8 cellular contexts compared by ENCODE assay signal in the genomic region with DNA sequence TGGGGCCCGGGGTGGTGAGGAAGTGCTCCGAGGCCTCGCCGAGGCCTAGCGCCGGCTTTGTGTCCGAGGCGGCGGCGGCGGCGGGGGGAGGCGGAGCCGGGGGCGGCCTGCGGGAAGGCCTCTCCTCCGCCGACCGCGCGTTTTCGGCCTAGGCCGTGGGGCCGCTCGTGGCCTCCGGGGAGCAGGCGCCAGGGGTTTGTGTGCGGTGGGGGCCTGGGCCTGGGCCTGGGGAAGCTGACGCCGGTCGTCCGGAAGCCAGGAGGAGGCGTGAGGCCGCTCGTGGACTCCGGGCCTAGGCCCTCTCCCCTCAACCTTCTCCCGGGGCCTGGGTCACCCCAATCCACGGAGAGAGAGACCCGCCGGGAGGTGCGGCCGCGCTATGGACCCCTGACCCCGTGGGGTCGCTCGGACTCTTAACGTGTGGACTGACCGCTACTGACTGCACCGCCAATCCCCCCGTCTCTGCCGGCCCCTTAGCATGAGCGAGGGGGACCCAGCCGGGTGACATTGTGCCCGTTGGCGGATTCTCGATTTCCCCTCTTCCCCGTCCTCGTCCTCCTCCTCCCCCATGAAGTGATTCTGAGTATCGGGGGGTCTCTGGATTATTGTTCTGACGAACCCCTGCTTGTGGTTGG. TPM values are rescaled to one million over a fixed set of nuclear protein-coding genes. Genes with fewer than 3 reads are reported as not detected.
DNase-seq lines count a peak whose midpoint lies in the region; ATAC-seq and TF ChIP-seq lines count a peak whose summit lies in the region.

No MANE protein-coding gene starts in this region.

- no peaks in the 10 kb centered on the region for H3K27me3 Mint-ChIP-seq in MCF 10A (ENCODE audit: insufficient read depth, unreplicated experiment)

- H3K9me3 Mint-ChIP-seq in MCF 10A (ENCODE audit: unreplicated experiment), result no peaks in the 10 kb centered on the region

- H3K36me3 Mint-ChIP-seq in MCF 10A (ENCODE audit: insufficient read depth, unreplicated experiment), result peaks cover 33% of the 10 kb centered on the region

- TF ChIP-seq CTCF in MCF 10A (IDR thresholded peaks at IDR 0.05; ENCODE audit: unreplicated experiment), result no peak
- no peak for TF ChIP-seq CTCF in kidney epithelial cell (IDR thresholded peaks at IDR 0.05; ENCODE audit: insufficient read depth, low read length, poor library complexity, severe bottlenecking)

- no TSS peak for BruUV-seq in MCF 10A (replicated peaks; lab: Mats Ljungman, UMichigan)

- peaks cover 11% of the 10 kb centered on the region for H3K4me1 Mint-ChIP-seq in MCF 10A (ENCODE audit: insufficient read depth, unreplicated experiment)

- peak; percentile 28 for ATAC-seq in HG03066 (IDR thresholded peaks at IDR 0.05; ENCODE audit: low read depth, unreplicated experiment)

- H3K4me3 Mint-ChIP-seq in MCF 10A (ENCODE audit: unreplicated experiment), result peak overlapping the region; percentile 95

- intact Hi-C loops in MCF 10A (cut with micrococcal nuclease), result loop anchor here (1.0 kb wide), 1 partner anchor 23 kb away; no protein-coding TSS in a partner anchor

- peak overlapping the region; percentile 100 for H3K27ac Mint-ChIP-seq in MCF 10A (ENCODE audit: low read depth, unreplicated experiment)

- DNase-seq in NCI-H345 (lab: John Stamatoyannopoulos, UW), result peak; percentile 34
- DNase-seq in NCI-H345 treated with DMSO at 0.1 percent for 48 hours (lab: John Stamatoyannopoulos, UW; ENCODE audit: unreplicated experiment), result no peak
- peak; percentile 16 for DNase-seq in T follicular helper cell (ENCODE audit: low read depth)
- peak; percentile 30 for DNase-seq in MCF 10A (ENCODE audit: unreplicated experiment)
- no peak for DNase-seq in kidney epithelial cell (ENCODE audit: low read depth)
- peak; percentile 53 to 63 for DNase-seq in stimulated activated CD4-positive, alpha-beta T cell treated with anti-CD3 and anti-CD28 coated beads, Interleukin-2, amount 100 ng/mL, for 24 hours
- DNase-seq in NCI-H2107 (lab: John Stamatoyannopoulos, UW), result no peak

- no peaks in the 10 kb centered on the region for H3K27me3 ChIP-seq in kidney epithelial cell (ENCODE audit: control insufficient read depth, insufficient read depth, low read length)

- POLR2A ChIA-PET in MCF 10A (lab: Yijun Ruan, JAX), result interaction anchor here (0.7 to 6.5 kb wide), 11 partner anchors 9 to 900 kb away, joined by 3 to 66 read pairs (median 4); no protein-coding TSS in a partner anchor

- CTCF ChIA-PET in MCF 10A (lab: Yijun Ruan, JAX), result interaction anchor here (0.5 to 1.3 kb wide), 5 partner anchors 13 to 592 kb away, joined by 3 to 12 read pairs (median 4); no protein-coding TSS in a partner anchor

- H3K36me3 ChIP-seq in kidney epithelial cell (ENCODE audit: control insufficient read depth, insufficient read depth, low read length), result no peaks in the 10 kb centered on the region

- H3K4me3 ChIP-seq in kidney epithelial cell (ENCODE audit: low read depth, low read length), result peak overlapping the region; percentile 74

RNA-seq across cellular contexts. Expression of a gene that starts 0.6 kb away (rescaled TPM):
- 50.1 and 57.3 TPM in 2 replicates for total RNA-seq in MCF 10A (2022)
- 48.1 and 52.3 TPM in 2 replicates for total RNA-seq in kidney epithelial cell

Comparison
In these comparisons a context has a peak if more than half of its experiments do, and no peak if none do; other contexts are left out.
1. DNase-seq: peak in NCI-H345 (single experiment), T follicular helper cell (single experiment), MCF 10A (single experiment) and stimulated activated CD4-positive, alpha-beta T cell treated with anti-CD3 and anti-CD28 coated beads, Interleukin-2, amount 100 ng/mL, for 24 hours (2 of 2); none in NCI-H345 treated with DMSO at 0.1 percent for 48 hours (single experiment), kidney epithelial cell (single experiment) and NCI-H2107 (single experiment).